Comparison of ENCODE assay signal across 26 cellular contexts in genomic region chr16:20846030-20846429, GRCh38. TPM values are rescaled to one million over a fixed set of nuclear protein-coding genes. Genes with fewer than 3 reads are reported as not detected.
"Had no signal": no experiment of that assay in that cellular context is flagged by ENCODE, and none has a peak within 500 bp of the region (broad histone marks: within the 10 kb centered on the region; RNA-seq: fewer than 3 reads in every experiment).

No MANE protein-coding gene starts in this region.

- H3K9me3 ChIP-seq: ascending aorta, body of pancreas, SJCRH30, SK-N-SH had no signal

- H3K4me1 ChIP-seq: SJCRH30 had no signal

- DNase-seq: activated CD4-positive, alpha-beta T cell treated with anti-CD3 and anti-CD28 coated beads, Interleukin-2, amount 10 ng/mL, durations not matched to agents 24 days and 14 days; activated CD4-positive, alpha-beta T cell treated with anti-CD3 and anti-CD28 coated beads, Interleukin-2, amount 50 U/mL, for 48 hours; activated CD4-positive, CD25-positive, alpha-beta regulatory T cell treated with anti-CD3 and anti-CD28 coated beads, Interleukin-2, amount 50 U/mL, for 72 hours; activated CD8-positive, alpha-beta memory T cell treated with anti-CD3 and anti-CD28 coated beads for 24 hours; activated effector memory CD4-positive, alpha-beta T cell treated with anti-CD3 and anti-CD28 coated beads, Interleukin-2, amount 50 U/mL, for 16 hours; activated naive CD4-positive, alpha-beta T cell treated with Interleukin-2 at 50 U/mL for 16 hours; activated naive CD8-positive, alpha-beta T cell treated with anti-CD3 and anti-CD28 coated beads, Interleukin-2, amount 50 U/mL, for 24 hours; activated T-cell treated with anti-CD3 and anti-CD28 coated beads, Interleukin-2, amount 50 U/mL, for 4 hours; amniotic stem cell; body of pancreas; IMR-90; Kasumi-1; KBM-7; NCI-H1048; NCI-H146; NCI-H187 treated with DMSO at 0.1 percent for 48 hours; NCI-H2081 treated with DMSO at 0.1 percent for 48 hours; NCI-H2227 treated with DMSO at 0.1 percent for 48 hours; NCI-H526 treated with DMSO at 0.1 percent for 48 hours; NCI-H82; SJCRH30; SK-N-SH; SW 1271 had no signal

- ATAC-seq: activated naive CD4-positive, alpha-beta T cell treated with anti-CD3 and anti-CD28 coated beads, Interleukin-2, amount 50 U/mL, for 72 hours; activated naive CD8-positive, alpha-beta T cell treated with anti-CD3 and anti-CD28 coated beads, Interleukin-2, amount 50 U/mL, for 24 hours; activated T-cell treated with anti-CD3 and anti-CD28 coated beads, Interleukin-2, amount 50 U/mL, for 4 hours; body of pancreas had no signal

- H3K27ac ChIP-seq: ascending aorta, body of pancreas, SJCRH30 had no signal

- H3K27me3 ChIP-seq: ascending aorta, body of pancreas, SJCRH30 had no signal

- FAIRE-seq: bronchial epithelial cell had no signal

- H3K4me3 ChIP-seq: ascending aorta, body of pancreas, SJCRH30 had no signal

- H3K36me3 ChIP-seq: ascending aorta had no signal

RNA-seq across cellular contexts. Expression of gene ERI2, which starts 39.8 kb away (rescaled TPM):
- total RNA-seq: ascending aorta had no signal
